ENCODE assay signal across 22 cellular contexts in genomic region chr17:28714281-28714680, GRCh38. TPM values are rescaled to one million over a fixed set of nuclear protein-coding genes. Genes with fewer than 3 reads are reported as not detected.
A peak's percentile ranks its signal among the peaks of the same experiment; 100 is the strongest.
DNase-seq lines count a peak whose midpoint lies in the region; ATAC-seq and TF ChIP-seq lines count a peak whose summit lies in the region.
"Had no signal": no experiment of that assay in that cellular context is flagged by ENCODE, and none has a peak within 500 bp of the region (broad histone marks: within the 10 kb centered on the region; RNA-seq: fewer than 3 reads in every experiment).

No MANE protein-coding gene starts in this region.

- TF ChIP-seq CTCF in HEK293 (tag by site-specific recombination; IDR thresholded peaks at IDR 0.05) (peak; percentile 10; the same call in 1 of the 2 replicates), WERI-Rb-1 (IDR thresholded peaks at IDR 0.05; ENCODE audit: low read depth, low read length) (0 out of 2 replicates have a peak, but pooled peaks have one; percentile 20), osteoblast (IDR thresholded peaks at IDR 0.05; ENCODE audit: extremely low read depth, low read depth, low read length) (no peak)

- H3K4me1 ChIP-seq in HEK293 (ENCODE audit: control insufficient read depth, insufficient read depth, low read length) (peaks cover 15% of the 10 kb centered on the region), osteoblast (ENCODE audit: insufficient read depth, low read length) (peaks cover 47% of the 10 kb centered on the region)

- H3K36me3 ChIP-seq in HEK293 (ENCODE audit: control insufficient read depth in 2 of 2, insufficient read depth in 1 of 2, low read length in 2 of 2) (peaks cover 10 to 39% of the 10 kb centered on the region in 2 experiments; a peak in 2 of 3 replicates), WERI-Rb-1 (no peaks in the 10 kb centered on the region), osteoblast (ENCODE audit: insufficient read depth, low read length) (peaks cover 35% of the 10 kb centered on the region)

- H3K27ac ChIP-seq in HEK293 (ENCODE audit: extremely low read depth, low read depth, low read length) = no peak overlapping the region
- H3K27ac ChIP-seq in WERI-Rb-1 = no peak overlapping the region
- H3K27ac ChIP-seq in osteoblast (ENCODE audit: low read depth, low read length) = no peak overlapping the region
- H3K27ac ChIP-seq: body of pancreas, coronary artery, GM23248, psoas muscle, tibial nerve had no signal

- H3K4me3 ChIP-seq in HEK293 (ENCODE audit: low read depth, low read length) (no peak overlapping the region), WERI-Rb-1 (ENCODE audit: low read depth, low read length) (no peak overlapping the region), osteoblast (ENCODE audit: insufficient read depth, low read length) (no peak overlapping the region)
- H3K4me3 ChIP-seq: body of pancreas, coronary artery, GM23248, psoas muscle, smooth muscle cell, tibial nerve had no signal

- CTCF ChIA-PET in HEK293 (lab: Yijun Ruan, JAX) = no interaction called here

- POLR2A ChIA-PET in HEK293 (lab: Yijun Ruan, JAX) = interaction anchor here (3.7 kb wide), 1 partner anchor 12 kb away, joined by 38 read pairs; the partner anchor contains the start of genes NEK8 and TLCD1

- ATAC-seq in HG03460 (IDR thresholded peaks at IDR 0.05; ENCODE audit: unreplicated experiment) (no peak), GM18519 (IDR thresholded peaks at IDR 0.05; ENCODE audit: low FRiP score, unreplicated experiment) (no peak)
- ATAC-seq: activated naive CD8-positive, alpha-beta T cell treated with anti-CD3 and anti-CD28 coated beads, Interleukin-2, amount 50 U/mL, for 24 hours; body of pancreas; left colon; psoas muscle had no signal

- H3K27me3 ChIP-seq in WERI-Rb-1 (ENCODE audit: insufficient read depth, low read depth, severe bottlenecking) (no peaks in the 10 kb centered on the region), osteoblast (ENCODE audit: insufficient read depth, low read length) (no peaks in the 10 kb centered on the region)
- H3K27me3 ChIP-seq: tibial nerve had no signal

- H3K9me3 ChIP-seq in HEK293 (ENCODE audit: control insufficient read depth, insufficient read depth, low read depth, low read length) = no peaks in the 10 kb centered on the region
- H3K9me3 ChIP-seq in WERI-Rb-1 (ENCODE audit: severe bottlenecking) = no peaks in the 10 kb centered on the region
- no peaks in the 10 kb centered on the region for H3K9me3 ChIP-seq in osteoblast (ENCODE audit: low read depth, low read length)
- H3K9me3 ChIP-seq: body of pancreas, psoas muscle, tibial nerve had no signal

- H2AFZ ChIP-seq in osteoblast (ENCODE audit: low read length) = no peak overlapping the region
- H2AFZ ChIP-seq: GM23248 had no signal

- peaks cover 30% of the 10 kb centered on the region for H4K20me1 ChIP-seq in osteoblast (ENCODE audit: insufficient read depth, low read length)

- H3K79me2 ChIP-seq in osteoblast (ENCODE audit: insufficient read depth, low read length) = peaks cover 28% of the 10 kb centered on the region

- no peak overlapping the region for H3K4me2 ChIP-seq in osteoblast (ENCODE audit: insufficient read depth, low read length)
- H3K4me2 ChIP-seq: smooth muscle cell had no signal

- DNase-seq in WERI-Rb-1 = no peak
- DNase-seq in osteoblast (ENCODE audit: insufficient read length, low spot score, missing footprints) = peak; percentile 71
- DNase-seq in NCI-H69 (lab: John Stamatoyannopoulos, UW) = no peak
- DNase-seq: activated CD4-positive, alpha-beta T cell treated with anti-CD3 and anti-CD28 coated beads for 48 hours; activated CD8-positive, alpha-beta memory T cell treated with anti-CD3 and anti-CD28 coated beads, Interleukin-2, amount 50 U/mL, for 4 hours; activated naive CD8-positive, alpha-beta T cell treated with anti-CD3 and anti-CD28 coated beads, Interleukin-2, amount 50 U/mL, for 24 hours; body of pancreas; DMS53; GM23248; head of caudate nucleus; mesenchymal stem cell; naive B cell; NCI-H1436 treated with DMSO at 0.1 percent for 48 hours; stimulated activated CD4-positive, alpha-beta T cell treated with anti-CD3 and anti-CD28 coated beads, Interleukin-4, amount 100 ng/mL, for 1 hour had no signal

TF ChIP-seq in HEK293, 187 proteins besides CTCF, POLR2A, EP300 and RAD21:
- TF ChIP-seq HIC1 (tag by site-specific recombination; IDR thresholded peaks at IDR 0.05) = peak; percentile 58; the same call in 1 of the 2 replicates
- no peak for TF ChIP-seq SCRT2 (tag by site-specific recombination; IDR thresholded peaks at IDR 0.05)
- TF ChIP-seq ZNF677 (tag by site-specific recombination; IDR thresholded peaks at IDR 0.05) = no peak
- peak; percentile 68 for TF ChIP-seq FEZF1 (tag by site-specific recombination; IDR thresholded peaks at IDR 0.05)
- TF ChIP-seq ZNF623 (tag by site-specific recombination; IDR thresholded peaks at IDR 0.05) = peak; percentile 98

RNA-seq across cellular contexts. Expression of gene PROCA1, which starts 2.6 kb away (rescaled TPM):
- total RNA-seq in osteoblast = 0.36 and 0.88 TPM in 2 replicates
- total RNA-seq: body of pancreas had no signal

RNA-seq across cellular contexts. Expression of gene RAB34, which starts 3.4 kb away (rescaled TPM):
- total RNA-seq in osteoblast = 176 and 186 TPM in 2 replicates

RNA-seq across cellular contexts. Expression of gene RPL23A, which starts 5.5 kb away (rescaled TPM):
- total RNA-seq in osteoblast = 428 and 494 TPM in 2 replicates

RNA-seq across cellular contexts. Expression of gene TLCD1, which starts 11.8 kb away (rescaled TPM):
- total RNA-seq in osteoblast = 3.2 and 4.0 TPM in 2 replicates

RNA-seq across cellular contexts. Expression of gene NEK8, which starts 14.3 kb away (rescaled TPM):
- total RNA-seq in osteoblast = 6.2 and 7.2 TPM in 2 replicates
